In genomic region chr15:98729446-98730042, GRCh38 we compare ENCODE assay signal across 2 cellular contexts.
TF ChIP-seq lines count a peak whose summit lies in the region.

No MANE protein-coding gene starts in this region.

TF ChIP-seq in SK-N-SH, 30 proteins besides CTCF, POLR2A, EP300 and RAD21 (continued from another document):
- TF ChIP-seq, protein P1, sequence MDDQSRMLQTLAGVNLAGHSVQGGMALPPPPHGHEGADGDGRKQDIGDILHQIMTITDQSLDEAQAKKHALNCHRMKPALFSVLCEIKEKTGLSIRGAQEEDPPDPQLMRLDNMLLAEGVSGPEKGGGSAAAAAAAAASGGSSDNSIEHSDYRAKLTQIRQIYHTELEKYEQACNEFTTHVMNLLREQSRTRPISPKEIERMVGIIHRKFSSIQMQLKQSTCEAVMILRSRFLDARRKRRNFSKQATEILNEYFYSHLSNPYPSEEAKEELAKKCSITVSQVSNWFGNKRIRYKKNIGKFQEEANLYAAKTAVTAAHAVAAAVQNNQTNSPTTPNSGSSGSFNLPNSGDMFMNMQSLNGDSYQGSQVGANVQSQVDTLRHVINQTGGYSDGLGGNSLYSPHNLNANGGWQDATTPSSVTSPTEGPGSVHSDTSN (IDR thresholded peaks at IDR 0.05) = no peak
- TF ChIP-seq RCOR1 (IDR thresholded peaks at IDR 0.05; ENCODE audit: low read length) (peak; percentile 90), SIN3A (IDR thresholded peaks at IDR 0.05; ENCODE audit: borderline replicate concordance, low read depth, low read length) (no peak), CHD2 (IDR thresholded peaks at IDR 0.05; ENCODE audit: low read length, partially characterized antibody) (peak; percentile 65), REST (IDR thresholded peaks at IDR 0.05; ENCODE audit: low read depth, low read length) (no peak), ZBTB33 (IDR thresholded peaks at IDR 0.05; ENCODE audit: borderline replicate concordance, low read depth) (no peak), NFIC (IDR thresholded peaks at IDR 0.05; ENCODE audit: borderline replicate concordance) (no peak), FOXJ3 (CRISPR knock-in tag; IDR thresholded peaks at IDR 0.05) (peak; percentile 81), SMC3 (IDR thresholded peaks at IDR 0.05; ENCODE audit: low read depth, low read length) (no peak; the same call in 1 of the 2 replicates), MXI1 (IDR thresholded peaks at IDR 0.05; ENCODE audit: low read depth, low read length) (peak; percentile 95), RXRA (IDR thresholded peaks at IDR 0.05; ENCODE audit: borderline replicate concordance, low read depth) (no peak)
- TF ChIP-seq, protein P2, sequence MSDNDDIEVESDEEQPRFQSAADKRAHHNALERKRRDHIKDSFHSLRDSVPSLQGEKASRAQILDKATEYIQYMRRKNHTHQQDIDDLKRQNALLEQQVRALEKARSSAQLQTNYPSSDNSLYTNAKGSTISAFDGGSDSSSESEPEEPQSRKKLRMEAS (IDR thresholded peaks at IDR 0.05; ENCODE audit: low read depth) = no peak

TF ChIP-seq in SK-N-SH treated with all-trans-retinoic acid at 6 μM for 48 hours, 23 proteins besides CTCF, POLR2A, EP300 and RAD21 (continued from another document):
- no peak for TF ChIP-seq TSHZ2 (CRISPR knock-in tag; IDR thresholded peaks at IDR 0.05)
- no peak for TF ChIP-seq ZFP30 (CRISPR knock-in tag; IDR thresholded peaks at IDR 0.05)
- no peak for TF ChIP-seq PATZ1 (CRISPR knock-in tag; IDR thresholded peaks at IDR 0.05; ENCODE audit: borderline replicate concordance)
